In the genomic region with DNA sequence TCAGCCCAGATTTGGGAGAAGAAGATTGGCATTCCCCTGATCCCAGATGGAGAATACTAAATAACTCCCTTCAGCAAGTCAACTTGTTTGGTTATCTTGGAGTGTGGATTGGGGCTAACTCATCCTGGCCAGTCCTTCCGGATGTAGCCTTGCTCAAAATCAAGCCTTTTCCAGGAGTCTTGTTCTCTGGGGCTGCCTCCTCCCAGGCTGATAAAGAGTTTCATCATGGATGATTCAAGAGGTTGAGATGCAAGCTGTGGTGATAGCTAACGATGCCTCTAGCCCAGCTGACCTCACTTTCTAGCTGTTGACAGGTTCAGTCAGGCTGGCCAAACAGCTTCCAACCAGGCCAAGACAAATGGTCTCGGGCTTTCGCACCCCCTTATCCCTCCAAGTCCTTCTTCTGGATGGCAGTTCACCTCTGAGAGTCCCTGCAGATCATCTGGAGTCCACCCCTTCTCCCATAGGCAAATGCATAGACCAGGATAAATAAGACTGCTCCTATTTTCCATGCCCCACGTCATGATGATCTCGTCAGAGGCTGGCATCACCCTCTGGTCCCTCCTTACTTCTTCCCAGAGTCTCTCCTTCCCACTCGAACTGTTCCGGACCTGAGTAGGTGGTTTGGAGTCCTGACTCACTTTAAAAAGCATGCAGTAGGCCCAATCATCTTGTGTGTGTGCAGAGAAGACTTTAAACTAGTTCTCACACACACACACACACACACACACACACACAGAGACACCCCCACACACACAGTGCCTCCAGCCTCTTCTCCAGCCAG, we compare ENCODE assay signal across 12 cellular contexts.
DNase-seq lines count a peak whose midpoint lies in the region; ATAC-seq and TF ChIP-seq lines count a peak whose summit lies in the region.
"Had no signal": no experiment of that assay in that cellular context is flagged by ENCODE, and none has a peak within 500 bp of the region (broad histone marks: within the 10 kb centered on the region; RNA-seq: fewer than 3 reads in every experiment).

No MANE protein-coding gene starts in this region.

- intact Hi-C loops in mammary epithelial cell (cut with micrococcal nuclease), result no loop called here

- H3K9me3 ChIP-seq in HEK293 (ENCODE audit: control insufficient read depth, insufficient read depth, low read depth, low read length), result no peaks in the 10 kb centered on the region; the same call in 1 of the 2 replicates
- no peaks in the 10 kb centered on the region for H3K9me3 ChIP-seq in mammary epithelial cell (replicated peaks; ENCODE audit: insufficient read depth, low read length)
- H3K9me3 ChIP-seq in thoracic aorta, result no peaks in the 10 kb centered on the region

- no TSS peak for BruUV-seq in mammary epithelial cell (replicated peaks; lab: Mats Ljungman, UMichigan)

- no peaks in the 10 kb centered on the region for H4K20me1 ChIP-seq in mammary epithelial cell (ENCODE audit: insufficient read depth, low read length)

- in situ Hi-C loops in mammary epithelial cell (cut with MboI; ENCODE audit: low sequenced_read_pairs in 2 of 2), result no loop called here

- H3K4me2 ChIP-seq in mammary epithelial cell (ENCODE audit: insufficient read depth, low read depth, low read length), result no peak overlapping the region

- TF ChIP-seq CTCF in HEK293 (tag by site-specific recombination; IDR thresholded peaks at IDR 0.05) (no peak), mammary epithelial cell (conservative IDR thresholded peaks at IDR 0.05 in 1 of 2, IDR thresholded peaks at IDR 0.05 in 1 of 2; ENCODE audit: extremely low read depth in 1 of 2, insufficient read depth in 1 of 2, low read depth in 1 of 2, low read length in 2 of 2) (no peak), thoracic aorta (IDR thresholded peaks at IDR 0.05) (no peak)

- ATAC-seq in thoracic aorta (ENCODE audit: insufficient number of reproducible peaks, low FRiP score, low read depth), result peak; percentile 46
- ATAC-seq in GM18867 (IDR thresholded peaks at IDR 0.05; ENCODE audit: unreplicated experiment), result no peak

- H3K4me3 ChIP-seq in HEK293 (ENCODE audit: low read depth, low read length), result no peak overlapping the region
- no peak overlapping the region for H3K4me3 ChIP-seq in mammary epithelial cell (replicated peaks in 1 of 3; ENCODE audit: insufficient read depth in 1 of 3, low read depth in 2 of 3, low read length in 3 of 3)
- no peak overlapping the region for H3K4me3 ChIP-seq in thoracic aorta
- H3K4me3 ChIP-seq: esophagus muscularis mucosa had no signal

- POLR2A ChIA-PET in HEK293 (lab: Yijun Ruan, JAX), result interaction anchor here (1.2 kb wide), 1 partner anchor 12 kb away, joined by 3 read pairs; no protein-coding TSS in a partner anchor

- 76% methylated on average over 8 of the region's 8 CpGs for WGBS in mammary epithelial cell (ENCODE audit: low coverage, missing lambda C conversion rate)

- no peaks in the 10 kb centered on the region for H3K27me3 ChIP-seq in mammary epithelial cell (ENCODE audit: insufficient read depth, low read length)
- H3K27me3 ChIP-seq in thoracic aorta (replicated peaks; ENCODE audit: insufficient read depth), result no peaks in the 10 kb centered on the region

- H3K36me3 ChIP-seq in HEK293 (ENCODE audit: control insufficient read depth in 2 of 2, insufficient read depth in 1 of 2, low read length in 2 of 2), result no peaks in the 10 kb centered on the region; a peak in 1 of 3 replicates
- no peaks in the 10 kb centered on the region for H3K36me3 ChIP-seq in mammary epithelial cell (ENCODE audit: insufficient read depth, low read length)
- no peaks in the 10 kb centered on the region for H3K36me3 ChIP-seq in thoracic aorta
- H3K36me3 ChIP-seq: esophagus muscularis mucosa had no signal

- CTCF ChIA-PET in HEK293 (lab: Yijun Ruan, JAX) (interaction anchor here (0.6 to 0.7 kb wide), 2 partner anchors 63 to 391 kb away, joined by 3 read pairs; no protein-coding TSS in a partner anchor), mammary epithelial cell (lab: Charles Lee; ENCODE audit: low non-redundant PET) (no interaction called here)

- peak; percentile 72 for DNase-seq in mammary epithelial cell
- DNase-seq in iris pigment epithelial cell (ENCODE audit: low read depth), result peak; percentile 86
- DNase-seq in thoracic aorta (ENCODE audit: low spot score), result no peak
- DNase-seq in activated effector memory CD4-positive, alpha-beta T cell treated with anti-CD3 and anti-CD28 coated beads, Interleukin-2, amount 50 U/mL, for 16 hours, result no peak
- no peak for DNase-seq in stimulated activated CD4-positive, alpha-beta T cell treated with anti-CD3 and anti-CD28 coated beads, Interleukin-4, amount 100 ng/mL, for 4 hours
- no peak for DNase-seq in 8988T
- DNase-seq: anterior cingulate cortex, NCI-H1436, T-helper 2 cell had no signal

- H3K9ac ChIP-seq in mammary epithelial cell (ENCODE audit: insufficient read depth, low read length), result no peak overlapping the region

- H3K4me1 ChIP-seq in HEK293 (ENCODE audit: control insufficient read depth, insufficient read depth, low read length), result no peaks in the 10 kb centered on the region
- no peaks in the 10 kb centered on the region for H3K4me1 ChIP-seq in mammary epithelial cell (ENCODE audit: insufficient read depth, low read length)
- no peaks in the 10 kb centered on the region for H3K4me1 ChIP-seq in thoracic aorta (ENCODE audit: control insufficient read depth in 1 of 2, low read depth in 2 of 2)
- H3K4me1 ChIP-seq: esophagus muscularis mucosa had no signal

- H2AFZ ChIP-seq in mammary epithelial cell (ENCODE audit: low read depth, low read length), result no peak overlapping the region

- dilution Hi-C loops in mammary epithelial cell (cut with HindIII; ENCODE audit: low sequenced_read_pairs), result no loop called here

- H3K27ac ChIP-seq in HEK293 (ENCODE audit: extremely low read depth, low read depth, low read length) (no peak overlapping the region), mammary epithelial cell (ENCODE audit: insufficient read depth, low read depth, low read length) (no peak overlapping the region), thoracic aorta (no peak overlapping the region)

- no peaks in the 10 kb centered on the region for H3K79me2 ChIP-seq in mammary epithelial cell (ENCODE audit: insufficient read depth, low read length)

TF ChIP-seq in HEK293, 187 proteins besides CTCF, POLR2A, EP300 and RAD21:
- TF ChIP-seq SALL2 (tag by site-specific recombination; IDR thresholded peaks at IDR 0.05; ENCODE audit: borderline replicate concordance), result no peak
- TF ChIP-seq WT1 (tag by site-specific recombination; IDR thresholded peaks at IDR 0.05), result no peak
- TF ChIP-seq ZFHX2 (tag by site-specific recombination; conservative IDR thresholded peaks at IDR 0.05), result peak; percentile 98
- TF ChIP-seq, protein P1, sequence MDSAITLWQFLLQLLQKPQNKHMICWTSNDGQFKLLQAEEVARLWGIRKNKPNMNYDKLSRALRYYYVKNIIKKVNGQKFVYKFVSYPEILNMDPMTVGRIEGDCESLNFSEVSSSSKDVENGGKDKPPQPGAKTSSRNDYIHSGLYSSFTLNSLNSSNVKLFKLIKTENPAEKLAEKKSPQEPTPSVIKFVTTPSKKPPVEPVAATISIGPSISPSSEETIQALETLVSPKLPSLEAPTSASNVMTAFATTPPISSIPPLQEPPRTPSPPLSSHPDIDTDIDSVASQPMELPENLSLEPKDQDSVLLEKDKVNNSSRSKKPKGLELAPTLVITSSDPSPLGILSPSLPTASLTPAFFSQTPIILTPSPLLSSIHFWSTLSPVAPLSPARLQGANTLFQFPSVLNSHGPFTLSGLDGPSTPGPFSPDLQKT (IDR thresholded peaks at IDR 0.05; ENCODE audit: borderline replicate concordance, low read depth, low read length), result no peak
- no peak for TF ChIP-seq ZNF626 (tag by site-specific recombination; IDR thresholded peaks at IDR 0.05)
- TF ChIP-seq EGR2 (tag by site-specific recombination; IDR thresholded peaks at IDR 0.05; ENCODE audit: low read depth), result peak; percentile 95

Comparison
In these comparisons a context has a peak if more than half of its experiments do, and no peak if none do; other contexts are left out.
1. DNase-seq: peak in mammary epithelial cell (single experiment) and iris pigment epithelial cell (single experiment); none in thoracic aorta (single experiment), activated effector memory CD4-positive, alpha-beta T cell treated with anti-CD3 and anti-CD28 coated beads, Interleukin-2, amount 50 U/mL, for 16 hours (single experiment), stimulated activated CD4-positive, alpha-beta T cell treated with anti-CD3 and anti-CD28 coated beads, Interleukin-4, amount 100 ng/mL, for 4 hours (0 of 2) and 8988T (single experiment).